ENCODE assay signal across 18 cellular contexts in the genomic region with DNA sequence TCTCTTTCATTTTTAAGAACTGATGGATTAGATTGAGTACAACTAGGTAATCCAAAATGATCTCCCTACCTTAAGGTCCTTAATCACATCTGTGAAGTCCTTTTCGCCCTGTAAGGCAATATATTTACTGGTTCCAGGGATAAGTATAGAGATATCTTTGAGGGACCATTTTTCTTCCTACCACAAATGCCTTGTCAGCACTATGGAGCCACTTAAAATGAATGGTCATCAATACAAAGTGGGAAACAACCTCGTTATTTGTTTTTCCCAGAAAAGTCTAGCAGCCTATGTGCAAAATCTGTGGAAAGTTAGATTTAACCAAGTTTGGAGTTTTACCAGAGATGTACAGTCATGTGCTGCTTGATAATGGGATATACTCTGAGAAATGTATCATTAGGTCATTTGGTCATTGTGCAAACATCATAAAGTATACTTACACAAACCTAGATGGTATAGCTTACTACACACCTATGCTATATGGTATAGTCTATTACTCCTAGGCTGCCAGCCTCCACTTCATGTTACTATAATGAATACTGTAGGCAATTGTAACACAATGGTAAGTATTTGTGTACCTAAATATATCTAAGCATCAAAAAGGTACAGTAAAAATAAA.
"Had no signal": no experiment of that assay in that cellular context is flagged by ENCODE, and none has a peak within 500 bp of the region (broad histone marks: within the 10 kb centered on the region; RNA-seq: fewer than 3 reads in every experiment).

No MANE protein-coding gene starts in this region.

- H3K4me2 ChIP-seq: SK-N-SH had no signal

- H3K9ac ChIP-seq: SK-N-SH had no signal

- H3K9me3 ChIP-seq: SK-N-SH had no signal

- H3K27ac ChIP-seq: RWPE1 had no signal

- H3K4me3 Mint-ChIP-seq: T-cell had no signal

- DNase-seq: Kasumi-1, KG1, MV-4-11, NCI-H1048, NCI-H1105, NCI-H1436 treated with DMSO at 0.1 percent for 48 hours, NCI-H1694, NCI-H187 treated with DMSO at 0.1 percent for 48 hours, NCI-H2171 treated with DMSO at 0.1 percent for 48 hours, NCI-H345, NCI-H524 treated with DMSO at 0.1 percent for 48 hours, NCI-H774, SHP77, SK-N-SH, SW 1271, T-cell had no signal

- H3K4me1 Mint-ChIP-seq: T-cell had no signal

- H3K9me2 ChIP-seq: SK-N-SH had no signal

- ATAC-seq: Panc1, T-cell had no signal

- H3K36me3 Mint-ChIP-seq: T-cell had no signal

- H3K27me3 Mint-ChIP-seq: T-cell had no signal

- H3K27ac Mint-ChIP-seq: T-cell had no signal
